In genomic region chr16:49780436-49780835, GRCh38 we compare ENCODE assay signal across 28 cellular contexts.
"Had no signal": no experiment of that assay in that cellular context is flagged by ENCODE, and none has a peak within 500 bp of the region (broad histone marks: within the 10 kb centered on the region; RNA-seq: fewer than 3 reads in every experiment).

No MANE protein-coding gene starts in this region.

- H3K4me3 Mint-ChIP-seq: activated B cell treated with CpG ODN at 0.5 μM for 24 hours; activated CD4-positive, alpha-beta T cell treated with anti-CD3 and anti-CD28 coated beads for 36 hours; activated naive CD8-positive, alpha-beta T cell treated with anti-CD3 and anti-CD28 coated beads for 36 hours; activated T-cell treated with anti-CD3 and anti-CD28 coated beads, Interleukin-2, amount 50 U/mL, for 4 hours; type B pancreatic cell had no signal

- H3K36me3 Mint-ChIP-seq: activated naive CD8-positive, alpha-beta T cell treated with anti-CD3 and anti-CD28 coated beads for 36 hours; type B pancreatic cell had no signal

- H3K27ac Mint-ChIP-seq: activated B cell treated with CpG ODN at 0.5 μM for 24 hours; activated CD4-positive, alpha-beta T cell treated with anti-CD3 and anti-CD28 coated beads for 36 hours; activated naive CD8-positive, alpha-beta T cell treated with anti-CD3 and anti-CD28 coated beads for 36 hours; type B pancreatic cell had no signal

- H3K27ac ChIP-seq: epithelial cell of prostate, gastroesophageal sphincter, ovary, prostate gland, right atrium auricular region, spleen, testis, vagina had no signal

- H3K36me3 ChIP-seq: gastroesophageal sphincter, ovary, prostate gland, right atrium auricular region, spleen, vagina had no signal

- ATAC-seq: activated CD4-positive, alpha-beta T cell treated with anti-CD3 and anti-CD28 coated beads for 36 hours; activated T-cell treated with anti-CD3 and anti-CD28 coated beads, Interleukin-2, amount 50 U/mL, for 4 hours; gastroesophageal sphincter; left cardiac atrium; mucosa of descending colon had no signal

- H3K4me3 ChIP-seq: gastroesophageal sphincter, mucosa of descending colon, ovary, prostate gland, right atrium auricular region, spleen, testis, vagina had no signal

- H3K27me3 Mint-ChIP-seq: activated B cell treated with CpG ODN at 0.5 μM for 24 hours; activated CD4-positive, alpha-beta T cell treated with anti-CD3 and anti-CD28 coated beads for 36 hours; activated naive CD8-positive, alpha-beta T cell treated with anti-CD3 and anti-CD28 coated beads for 36 hours; type B pancreatic cell had no signal

- H3K4me1 ChIP-seq: prostate gland, vagina had no signal

- H3K4me1 Mint-ChIP-seq: activated B cell treated with CpG ODN at 0.5 μM for 24 hours; activated CD4-positive, alpha-beta T cell treated with anti-CD3 and anti-CD28 coated beads for 36 hours; activated naive CD8-positive, alpha-beta T cell treated with anti-CD3 and anti-CD28 coated beads for 36 hours had no signal

- H3K9me3 ChIP-seq: gastroesophageal sphincter, mucosa of descending colon, ovary, prostate gland, right atrium auricular region, spleen, testis, vagina had no signal

- DNase-seq: activated B cell treated with CpG ODN at 0.5 μM for 24 hours; activated CD4-positive, alpha-beta T cell treated with anti-CD3 and anti-CD28 coated beads for 36 hours; activated CD4-positive, alpha-beta T cell treated with anti-CD3 and anti-CD28 coated beads, Interleukin-2, amount 50 U/mL, for 4 hours; activated CD8-positive, alpha-beta memory T cell treated with anti-CD3 and anti-CD28 coated beads for 24 hours; activated CD8-positive, alpha-beta memory T cell treated with anti-CD3 and anti-CD28 coated beads, Interleukin-2, amount 50 U/mL, for 48 hours; activated naive CD4-positive, alpha-beta T cell treated with Interleukin-2 at 50 U/mL for 16 hours; activated naive CD8-positive, alpha-beta T cell treated with anti-CD3 and anti-CD28 coated beads for 36 hours; activated T-cell treated with anti-CD3 and anti-CD28 coated beads, Interleukin-2, amount 50 U/mL, for 4 hours; amniotic stem cell; cerebellar nuclear complex; cortex of kidney; head of caudate nucleus; islet precursor cell; left cardiac atrium; mesendoderm; mucosa of descending colon; ovary; spleen; stimulated activated CD4-positive, alpha-beta T cell treated with anti-CD3 and anti-CD28 coated beads, Interleukin-4, amount 100 ng/mL, for 1 hour; stimulated activated naive CD4-positive, alpha-beta T cell; T1000; testis had no signal

- H3K27me3 ChIP-seq: gastroesophageal sphincter, ovary, right atrium auricular region, spleen, testis, vagina had no signal

- H3K9me3 Mint-ChIP-seq: activated naive CD8-positive, alpha-beta T cell treated with anti-CD3 and anti-CD28 coated beads for 36 hours; activated T-cell treated with anti-CD3 and anti-CD28 coated beads, Interleukin-2, amount 50 U/mL, for 4 hours; type B pancreatic cell had no signal
